ENCODE assay signal across 5 cellular contexts in the genomic region with DNA sequence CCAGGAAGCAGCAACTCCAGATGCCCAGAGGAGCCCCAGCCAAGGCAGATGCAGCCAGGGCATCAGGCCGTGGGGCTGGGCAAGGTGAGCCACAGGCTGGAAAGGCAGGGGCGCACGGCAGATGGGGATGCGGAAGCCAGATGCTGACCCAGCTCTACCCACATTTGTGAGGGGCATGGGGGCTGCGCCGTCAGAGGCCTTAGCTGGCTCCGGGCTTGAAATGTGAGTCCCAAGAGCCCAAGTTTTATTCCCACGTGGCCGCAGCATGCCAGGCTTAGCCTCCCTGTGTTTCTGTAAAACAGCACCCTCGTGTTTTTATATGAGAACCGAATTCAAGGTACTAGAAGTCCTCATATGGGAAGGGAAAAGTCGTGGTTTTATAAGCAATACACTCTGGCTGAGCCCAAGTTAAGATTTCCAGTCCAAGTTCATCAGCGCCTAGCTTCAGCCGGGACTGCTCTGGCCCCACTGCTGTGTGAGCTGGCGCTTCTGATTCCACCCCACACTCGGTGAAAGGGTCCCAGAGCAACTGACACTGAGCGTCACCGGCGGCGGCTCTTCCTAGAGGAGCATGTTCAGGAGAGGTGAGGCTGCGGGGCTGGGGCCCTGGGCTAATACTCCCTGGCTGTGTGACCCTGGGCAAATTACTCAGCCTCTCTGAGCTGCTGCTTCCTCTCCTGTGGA.
"Had no signal": no experiment of that assay in that cellular context is flagged by ENCODE, and none has a peak within 500 bp of the region (broad histone marks: within the 10 kb centered on the region; RNA-seq: fewer than 3 reads in every experiment).

No MANE protein-coding gene starts in this region.

- DNase-seq: hippocampal formation, occipital lobe had no signal

- H3K4me3 ChIP-seq: prostate gland, smooth muscle cell, thoracic aorta had no signal

- H3K4me1 ChIP-seq: prostate gland had no signal

- H3K27ac ChIP-seq: prostate gland, thoracic aorta had no signal

- H3K9me3 ChIP-seq: prostate gland, thoracic aorta had no signal

- H3K36me3 ChIP-seq: prostate gland had no signal
